In genomic region chr10:95450188-95450587, GRCh38 we compare ENCODE assay signal across 18 cellular contexts.
"Had no signal": no experiment of that assay in that cellular context is flagged by ENCODE, and none has a peak within 500 bp of the region (broad histone marks: within the 10 kb centered on the region; RNA-seq: fewer than 3 reads in every experiment).

No MANE protein-coding gene starts in this region.

- ATAC-seq: activated CD8-positive, alpha-beta memory T cell treated with anti-CD3 and anti-CD28 coated beads, Interleukin-2, amount 10 ng/mL, durations not matched to agents 7 days and 5 days; lower lobe of right lung; natural killer cell treated with Interleukin-12 subunit alpha and Interleukin-12 subunit beta and Interleukin-15 and Interleukin-18, amount 100 ng/mL, for 72 hours; pancreas had no signal

- FAIRE-seq: pancreas, urothelium cell line had no signal

- H3K27ac ChIP-seq: brain microvascular endothelial cell, lower lobe of right lung, neutrophil, pancreas, skin epidermis had no signal

- H3K27me3 ChIP-seq: brain microvascular endothelial cell, hepatocyte, neutrophil, pancreas had no signal

- H3K9me3 ChIP-seq: lower lobe of right lung, neutrophil, pancreas had no signal

- H3K36me3 ChIP-seq: brain microvascular endothelial cell, lower lobe of right lung, neutrophil, pancreas had no signal

- DNase-seq: activated CD4-positive, alpha-beta memory T cell treated with anti-CD3 and anti-CD28 coated beads, Interleukin-2, amount 10 ng/mL, durations not matched to agents 7 days and 5 days; activated CD4-positive, alpha-beta T cell treated with anti-CD3 and anti-CD28 coated beads for 48 hours; activated CD4-positive, CD25-positive, alpha-beta regulatory T cell; activated CD8-positive, alpha-beta memory T cell treated with anti-CD3 and anti-CD28 coated beads, Interleukin-2, amount 10 ng/mL, durations not matched to agents 7 days and 5 days; activated naive CD4-positive, alpha-beta T cell treated with Interleukin-2 at 50 U/mL for 16 hours; brain microvascular endothelial cell; effector CD4-positive, alpha-beta T cell; lower lobe of right lung; pancreas; stimulated activated CD4-positive, alpha-beta T cell treated with anti-CD3 and anti-CD28 coated beads, Interleukin-15, amount 100 ng/mL, for 24 hours; stimulated activated CD4-positive, alpha-beta T cell treated with anti-CD3 and anti-CD28 coated beads, Interleukin-4, amount 100 ng/mL, for 1 hour; T-helper 1 cell; T-helper 9 cell had no signal

- H3K4me3 ChIP-seq: hepatocyte, lower lobe of right lung, pancreas, skin epidermis had no signal
